ENCODE assay signal across 1 cellular context in the genomic region with DNA sequence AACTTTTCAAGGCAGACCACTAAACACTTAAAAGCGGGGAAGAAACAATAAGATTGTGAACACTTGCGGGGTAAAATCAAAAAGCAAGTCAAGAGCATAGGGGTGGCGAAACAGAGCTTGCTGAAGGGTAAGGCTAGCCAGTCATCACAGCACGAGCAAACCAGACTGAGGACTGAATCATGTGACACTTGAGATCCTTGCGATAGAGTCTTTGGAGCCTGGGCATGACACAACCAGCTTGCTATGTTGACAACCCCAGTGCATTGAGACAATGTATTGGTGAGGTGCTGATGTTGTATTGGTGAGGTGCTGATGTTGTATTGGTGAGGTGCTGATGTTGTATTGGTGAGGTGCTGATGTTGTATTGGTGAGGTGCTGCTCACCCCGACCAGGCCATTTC.
TF ChIP-seq lines count a peak whose summit lies in the region.

No MANE protein-coding gene starts in this region.

TF ChIP-seq in WTC11, 78 proteins besides CTCF, POLR2A, EP300 and RAD21 (continued from another document):
- TF ChIP-seq, protein P1, sequence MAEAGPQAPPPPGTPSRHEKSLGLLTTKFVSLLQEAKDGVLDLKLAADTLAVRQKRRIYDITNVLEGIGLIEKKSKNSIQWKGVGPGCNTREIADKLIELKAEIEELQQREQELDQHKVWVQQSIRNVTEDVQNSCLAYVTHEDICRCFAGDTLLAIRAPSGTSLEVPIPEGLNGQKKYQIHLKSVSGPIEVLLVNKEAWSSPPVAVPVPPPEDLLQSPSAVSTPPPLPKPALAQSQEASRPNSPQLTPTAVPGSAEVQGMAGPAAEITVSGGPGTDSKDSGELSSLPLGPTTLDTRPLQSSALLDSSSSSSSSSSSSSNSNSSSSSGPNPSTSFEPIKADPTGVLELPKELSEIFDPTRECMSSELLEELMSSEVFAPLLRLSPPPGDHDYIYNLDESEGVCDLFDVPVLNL (CRISPR knock-in tag; IDR thresholded peaks at IDR 0.05; ENCODE audit: borderline replicate concordance, low read depth), result no peak
TF ChIP-seq in WTC11: peak in this region for 0.
